1 cellular context compared by ENCODE assay signal in genomic region chr13:28320884-28321574, GRCh38.
TF ChIP-seq lines count a peak whose summit lies in the region.

No MANE protein-coding gene starts in this region.

TF ChIP-seq in HepG2, 621 proteins besides CTCF, POLR2A, EP300 and RAD21 (continued from another document and continues in another):
- TF ChIP-seq ZBTB43 (CRISPR knock-in tag; conservative IDR thresholded peaks at IDR 0.05) (no peak), HMG20A (CRISPR knock-in tag; IDR thresholded peaks at IDR 0.05; ENCODE audit: borderline replicate concordance) (peak; percentile 14; the same call in 1 of the 2 replicates), ZNF34 (CRISPR knock-in tag; IDR thresholded peaks at IDR 0.05; ENCODE audit: borderline replicate concordance) (no peak), ARID5B (CRISPR knock-in tag; IDR thresholded peaks at IDR 0.05) (peak; percentile 54; the same call in 1 of the 2 replicates), POLR2AphosphoS5 (IDR thresholded peaks at IDR 0.05; ENCODE audit: low read depth, low read length) (no peak), SCMH1 (CRISPR knock-in tag; IDR thresholded peaks at IDR 0.05; ENCODE audit: borderline replicate concordance) (no peak), ZNF296 (CRISPR knock-in tag; conservative IDR thresholded peaks at IDR 0.05) (no peak), ZMYM4 (CRISPR knock-in tag; IDR thresholded peaks at IDR 0.05) (no peak), ZSCAN25 (CRISPR knock-in tag; IDR thresholded peaks at IDR 0.05) (no peak), TFAP4 (IDR thresholded peaks at IDR 0.05; ENCODE audit: borderline replicate concordance, low read depth) (peak; percentile 81), RBM39 (IDR thresholded peaks at IDR 0.05; ENCODE audit: low read depth, low read length, poor library complexity, severe bottlenecking) (no peak), ZNF432 (CRISPR knock-in tag; IDR thresholded peaks at IDR 0.05; ENCODE audit: borderline replicate concordance) (no peak), ZNF407 (CRISPR knock-in tag; IDR thresholded peaks at IDR 0.05; ENCODE audit: not compliant biosample characterization) (no peak), TAF1 (CRISPR knock-in tag; IDR thresholded peaks at IDR 0.05) (no peak), ZMYM2 (CRISPR knock-in tag; IDR thresholded peaks at IDR 0.05) (no peak), ZNF33B (CRISPR knock-in tag; IDR thresholded peaks at IDR 0.05) (no peak), ZNF746 (CRISPR knock-in tag; IDR thresholded peaks at IDR 0.05) (no peak), GATAD2A (CRISPR knock-in tag; IDR thresholded peaks at IDR 0.05) (peak; percentile 50; the same call in 1 of the 2 replicates), MYNN (CRISPR knock-in tag; IDR thresholded peaks at IDR 0.05; ENCODE audit: low read depth) (no peak), PLSCR1 (CRISPR knock-in tag; IDR thresholded peaks at IDR 0.05; ENCODE audit: borderline replicate concordance) (no peak), SMYD3 (CRISPR knock-in tag; IDR thresholded peaks at IDR 0.05) (no peak), ZNF891 (CRISPR knock-in tag; IDR thresholded peaks at IDR 0.05) (no peak), NFAT5 (CRISPR knock-in tag; IDR thresholded peaks at IDR 0.05) (no peak), BCL6 (CRISPR knock-in tag; IDR thresholded peaks at IDR 0.05) (peak; percentile 76), BORCS8-MEF2B (CRISPR knock-in tag; IDR thresholded peaks at IDR 0.05) (no peak), ISX (CRISPR knock-in tag; conservative IDR thresholded peaks at IDR 0.05) (no peak), ZNF101 (CRISPR knock-in tag; IDR thresholded peaks at IDR 0.05; ENCODE audit: borderline replicate concordance, low read depth) (no peak), CCDC6 (CRISPR knock-in tag; IDR thresholded peaks at IDR 0.05) (no peak), ZSCAN30 (CRISPR knock-in tag; IDR thresholded peaks at IDR 0.05) (no peak), ATF3 (CRISPR knock-in tag; IDR thresholded peaks at IDR 0.05) (no peak), FOXP1 (IDR thresholded peaks at IDR 0.05) (no peak), FOXP1 (CRISPR knock-in tag; IDR thresholded peaks at IDR 0.05) (peak; percentile 45; the same call in 1 of the 2 replicates), MZF1 (CRISPR knock-in tag; IDR thresholded peaks at IDR 0.05; ENCODE audit: borderline replicate concordance) (no peak), ZNF260 (CRISPR knock-in tag; IDR thresholded peaks at IDR 0.05; ENCODE audit: borderline replicate concordance, low read depth) (no peak), ZNF639 (CRISPR knock-in tag; conservative IDR thresholded peaks at IDR 0.05) (no peak), ZNF614 (CRISPR knock-in tag; IDR thresholded peaks at IDR 0.05; ENCODE audit: borderline replicate concordance) (no peak), ZNF180 (CRISPR knock-in tag; IDR thresholded peaks at IDR 0.05; ENCODE audit: borderline replicate concordance, low read depth) (no peak), HNRNPH1 (optimal IDR thresholded peaks at IDR 0.05; ENCODE audit: low read depth, low read length) (no peak), ELF3 (CRISPR knock-in tag; IDR thresholded peaks at IDR 0.05) (no peak), ZNF850 (CRISPR knock-in tag; conservative IDR thresholded peaks at IDR 0.05) (no peak), NFKB2 (CRISPR knock-in tag; IDR thresholded peaks at IDR 0.05; ENCODE audit: borderline replicate concordance) (no peak), FOXA3 (CRISPR knock-in tag; IDR thresholded peaks at IDR 0.05) (peak; percentile 64)
